In the genomic region with DNA sequence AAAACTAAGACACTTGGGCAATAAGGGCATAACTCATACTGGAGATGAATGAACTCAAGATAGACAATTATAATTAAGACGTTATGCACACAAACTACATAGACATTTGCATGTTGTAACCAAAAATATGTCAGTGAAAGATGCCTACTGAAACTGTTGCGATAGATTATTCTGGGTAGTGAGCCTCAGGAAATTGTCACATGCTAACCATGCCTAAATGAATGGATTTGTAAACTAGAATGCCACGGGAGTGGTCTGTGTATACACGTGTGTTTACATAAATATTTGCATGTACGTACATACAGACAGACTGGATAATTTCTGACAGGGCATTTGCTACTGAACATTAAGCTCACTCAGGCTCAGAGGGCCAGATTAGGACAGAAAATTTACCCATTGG, we compare ENCODE assay signal across 7 cellular contexts. TPM values are rescaled to one million over a fixed set of nuclear protein-coding genes. Genes with fewer than 3 reads are reported as not detected.
DNase-seq lines count a peak whose midpoint lies in the region; ATAC-seq and TF ChIP-seq lines count a peak whose summit lies in the region.

No MANE protein-coding gene starts in this region.

- H3K4me1 ChIP-seq in OCI-LY1 (ENCODE audit: insufficient read depth, low read length, severe bottlenecking): peaks cover 30% of the 10 kb centered on the region
- H3K4me1 ChIP-seq in naive thymus-derived CD4-positive, alpha-beta T cell (ENCODE audit: control insufficient read depth in 2 of 2, insufficient read depth in 2 of 2, low read length in 2 of 2): no peaks in the 10 kb centered on the region

- peaks cover 4 to 14% (median 6%) of the 10 kb centered on the region in 7 donors for H3K4me1 Mint-ChIP-seq in naive thymus-derived CD4-positive, alpha-beta T cell

- no peaks in the 10 kb centered on the region for H3K27me3 ChIP-seq in OCI-LY1 (ENCODE audit: insufficient read depth, low read length)
- no peaks in the 10 kb centered on the region for H3K27me3 ChIP-seq in naive thymus-derived CD4-positive, alpha-beta T cell (ENCODE audit: control insufficient read depth in 2 of 2, insufficient read depth in 2 of 2, low read length in 2 of 2)

- POLR2A ChIA-PET in naive thymus-derived CD4-positive, alpha-beta T cell (lab: Charles Lee): interaction anchor here (1.6 kb wide), 1 partner anchor 17 kb away, joined by 13 read pairs; a partner anchor contains a TSS

- peak overlapping the region; percentile 29 to 99 (median 93) for H3K4me3 Mint-ChIP-seq in naive thymus-derived CD4-positive, alpha-beta T cell

- H3K27ac Mint-ChIP-seq in naive thymus-derived CD4-positive, alpha-beta T cell: peak overlapping the region in 1 of 9 donors; percentile 26

- DNase-seq in naive thymus-derived CD4-positive, alpha-beta T cell: no peak
- no peak for DNase-seq in stimulated activated CD4-positive, alpha-beta T cell treated with anti-CD3 and anti-CD28 coated beads, Interleukin-12 subunit alpha, Interleukin-12 subunit beta, amount 100 ng/mL, for 4 hours
- no peak for DNase-seq in RPMI8226

- intact Hi-C loops in naive thymus-derived CD4-positive, alpha-beta T cell (cut with micrococcal nuclease): no loop called here

- peak overlapping the region; percentile 74 for H3K9ac ChIP-seq in OCI-LY1 (ENCODE audit: low read length)

- H3K36me3 Mint-ChIP-seq in naive thymus-derived CD4-positive, alpha-beta T cell: peaks cover 0 to 5% (median 0%) of the 10 kb centered on the region in 5 donors

- no peak for TF ChIP-seq CTCF in OCI-LY1 (IDR thresholded peaks at IDR 0.05; ENCODE audit: low read length)

- H3K4me3 ChIP-seq in OCI-LY1 (ENCODE audit: low read depth, low read length, poor library complexity, severe bottlenecking): peak overlapping the region; percentile 68
- no peak overlapping the region for H3K4me3 ChIP-seq in naive thymus-derived CD4-positive, alpha-beta T cell (ENCODE audit: low read length)

- no peaks in the 10 kb centered on the region; the same call in 1 of the 2 replicates for H3K79me2 ChIP-seq in OCI-LY1 (ENCODE audit: insufficient read depth, low read length)

- ATAC-seq in GM18861 (IDR thresholded peaks at IDR 0.05; ENCODE audit: unreplicated experiment) (peak; percentile 44), GM21576 (IDR thresholded peaks at IDR 0.05; ENCODE audit: unreplicated experiment) (peak; percentile 42), GM21360 (IDR thresholded peaks at IDR 0.05; ENCODE audit: unreplicated experiment) (no peak)
- ATAC-seq in naive thymus-derived CD4-positive, alpha-beta T cell: no peak

- no peaks in the 10 kb centered on the region for H4K20me1 ChIP-seq in OCI-LY1 (ENCODE audit: insufficient read depth, low read length)

- H3K27me3 Mint-ChIP-seq in naive thymus-derived CD4-positive, alpha-beta T cell: peaks cover 0 to 7% (median 0%) of the 10 kb centered on the region in 5 donors

- peak overlapping the region; percentile 86 for H3K27ac ChIP-seq in OCI-LY1 (ENCODE audit: low read depth, low read length, poor library complexity, severe bottlenecking)
- H3K27ac ChIP-seq in naive thymus-derived CD4-positive, alpha-beta T cell (ENCODE audit: low read depth, low read length): no peak overlapping the region

- no peaks in the 10 kb centered on the region for H3K9me2 ChIP-seq in OCI-LY1 (ENCODE audit: low read depth, low read length)

- H3F3A ChIP-seq in OCI-LY1 (ENCODE audit: insufficient read depth, low read length): peaks cover 4% of the 10 kb centered on the region; the same call in 1 of the 2 replicates

- no peak overlapping the region for H2AFZ ChIP-seq in OCI-LY1 (ENCODE audit: low read length)

- H3K36me3 ChIP-seq in OCI-LY1 (ENCODE audit: insufficient read depth, low read length): peaks cover 19% of the 10 kb centered on the region
- H3K36me3 ChIP-seq in naive thymus-derived CD4-positive, alpha-beta T cell (ENCODE audit: control insufficient read depth in 2 of 3, insufficient read depth in 3 of 3, low read length in 3 of 3): no peaks in the 10 kb centered on the region

- CTCF ChIA-PET in naive thymus-derived CD4-positive, alpha-beta T cell (lab: Charles Lee): no interaction called here

- no peaks in the 10 kb centered on the region for H3K9me3 ChIP-seq in OCI-LY1 (ENCODE audit: low read length)
- H3K9me3 ChIP-seq in naive thymus-derived CD4-positive, alpha-beta T cell (ENCODE audit: control insufficient read depth in 2 of 3, low read length in 3 of 3): no peaks in the 10 kb centered on the region

- H3K4me2 ChIP-seq in OCI-LY1 (ENCODE audit: low read length): peak overlapping the region; percentile 81

- no peaks in the 10 kb centered on the region for H3K9me3 Mint-ChIP-seq in naive thymus-derived CD4-positive, alpha-beta T cell

RNA-seq across cellular contexts. Expression of a gene that starts 1.2 kb away (rescaled TPM):
- 1 to 10 TPM in 3 of 5 experiments, under 1 TPM in 2; 0.77 to 2.7 (median 1.1) TPM for total RNA-seq in naive thymus-derived CD4-positive, alpha-beta T cell
- 1 to 10 TPM in 1 of 2 donors, under 1 TPM in 1; 0.33 to 1.5 TPM for polyA plus RNA-seq in naive thymus-derived CD4-positive, alpha-beta T cell

RNA-seq across cellular contexts. Expression of a gene that starts 17.7 kb away (rescaled TPM):
- 10 to 100 TPM in 4 of 5 experiments, 1 to 10 TPM in 1; 7.1 to 17.4 (median 13.4) TPM for total RNA-seq in naive thymus-derived CD4-positive, alpha-beta T cell
- 10 to 100 TPM; 19.5 to 22.1 TPM for polyA plus RNA-seq in naive thymus-derived CD4-positive, alpha-beta T cell

Comparison
In these comparisons a context has a peak if more than half of its experiments do, and no peak if none do; other contexts are left out.
1. ATAC-seq: peak in GM18861 (single experiment) and GM21576 (single experiment); none in naive thymus-derived CD4-positive, alpha-beta T cell (single experiment) and GM21360 (single experiment).